20 cellular contexts compared by ENCODE assay signal in the genomic region with DNA sequence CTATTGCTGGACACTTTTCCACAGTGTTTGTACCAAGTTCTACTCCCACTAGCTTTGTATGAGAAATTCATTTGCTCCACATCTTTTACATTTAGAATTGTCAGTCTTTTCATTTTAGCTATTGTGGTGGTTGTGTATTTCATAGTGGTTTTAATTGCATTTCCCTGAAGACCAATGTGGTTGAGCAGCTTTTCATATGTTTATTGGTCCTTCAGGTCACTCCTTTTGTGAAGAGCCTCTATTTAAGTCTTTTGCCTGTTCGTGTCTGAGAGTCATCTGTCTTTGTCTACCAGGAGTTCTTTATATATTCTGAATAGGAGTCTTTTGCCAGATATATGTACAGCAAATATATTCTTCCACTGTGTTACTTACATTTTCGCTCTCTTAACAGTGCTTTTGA.
"Had no signal": no experiment of that assay in that cellular context is flagged by ENCODE, and none has a peak within 500 bp of the region (broad histone marks: within the 10 kb centered on the region; RNA-seq: fewer than 3 reads in every experiment).

No MANE protein-coding gene starts in this region.

- H3K27me3 Mint-ChIP-seq: activated CD4-positive, alpha-beta memory T cell treated with anti-CD3 and anti-CD28 coated beads for 36 hours; stimulated activated naive CD8-positive, alpha-beta T cell treated with anti-CD3 and anti-CD28 coated beads, Interleukin-15, amount 100 ng/mL, for 72 hours had no signal

- H3K4me3 Mint-ChIP-seq: activated CD4-positive, alpha-beta memory T cell treated with anti-CD3 and anti-CD28 coated beads for 36 hours; activated T-helper 1 cell treated with anti-CD3 and anti-CD28 coated beads, Interleukin-12 subunit alpha, Interleukin-12 subunit beta, Interleukin-2, Interleukin-4 antibody, amounts not matched to agents 30 ng/mL and 10 ng/mL and 1 ng/mL, durations not matched to agents 14 hours and 24 hours and 36 hours; nephron progenitor cell; stimulated activated naive CD8-positive, alpha-beta T cell treated with anti-CD3 and anti-CD28 coated beads, Interleukin-15, amount 100 ng/mL, for 72 hours had no signal

- H3K9me3 ChIP-seq: adrenal gland, gastrocnemius medialis, heart left ventricle, left ventricle myocardium inferior, psoas muscle had no signal

- DNase-seq: activated CD4-positive, alpha-beta memory T cell treated with anti-CD3 and anti-CD28 coated beads for 36 hours; activated gamma-delta T cell treated with Interleukin-2 at 50 U/mL for 16 hours; activated T-cell treated with anti-CD3 and anti-CD28 coated beads for 4 hours; adrenal gland; cerebellar nuclear complex; cortex of kidney; gastrocnemius medialis; heart left ventricle; left ventricle myocardium inferior; mammary epithelial cell; midbrain; nephron progenitor cell; psoas muscle; right cardiac atrium; small intestine; stimulated activated CD4-positive, alpha-beta T cell treated with anti-CD3 and anti-CD28 coated beads, Interleukin-4, amount 100 ng/mL, for 1 hour; stimulated activated naive CD8-positive, alpha-beta T cell treated with anti-CD3 and anti-CD28 coated beads, Interleukin-15, amount 100 ng/mL, for 72 hours; trophoblast cell had no signal

- H3K4me1 Mint-ChIP-seq: nephron progenitor cell; stimulated activated naive CD8-positive, alpha-beta T cell treated with anti-CD3 and anti-CD28 coated beads, Interleukin-15, amount 100 ng/mL, for 72 hours had no signal

- ATAC-seq: activated naive CD4-positive, alpha-beta T cell treated with anti-CD3 and anti-CD28 coated beads, Interleukin-2, amount 50 U/mL, for 72 hours; gastrocnemius medialis; heart left ventricle; psoas muscle; right cardiac atrium; stimulated activated naive CD8-positive, alpha-beta T cell treated with anti-CD3 and anti-CD28 coated beads, Interleukin-15, amount 100 ng/mL, for 72 hours had no signal

- H3K27ac Mint-ChIP-seq: activated CD4-positive, alpha-beta memory T cell treated with anti-CD3 and anti-CD28 coated beads for 36 hours; activated naive CD4-positive, alpha-beta T cell treated with anti-CD3 and anti-CD28 coated beads, Interleukin-2, amount 50 U/mL, for 72 hours; activated T-helper 1 cell treated with anti-CD3 and anti-CD28 coated beads, Interleukin-12 subunit alpha, Interleukin-12 subunit beta, Interleukin-2, Interleukin-4 antibody, amounts not matched to agents 30 ng/mL and 10 ng/mL and 1 ng/mL, durations not matched to agents 14 hours and 24 hours and 36 hours; nephron progenitor cell; stimulated activated naive CD8-positive, alpha-beta T cell treated with anti-CD3 and anti-CD28 coated beads, Interleukin-15, amount 100 ng/mL, for 72 hours had no signal
